In genomic region chr5:158998911-158999705, GRCh38 we compare ENCODE assay signal across 25 cellular contexts.
A peak's percentile ranks its signal among the peaks of the same experiment; 100 is the strongest.
DNase-seq lines count a peak whose midpoint lies in the region; ATAC-seq, FAIRE-seq and TF ChIP-seq lines count a peak whose summit lies in the region.
"Had no signal": no experiment of that assay in that cellular context is flagged by ENCODE, and none has a peak within 500 bp of the region (broad histone marks: within the 10 kb centered on the region; RNA-seq: fewer than 3 reads in every experiment).

No MANE protein-coding gene starts in this region.

- H3K9me2 ChIP-seq in PC-3 (replicated peaks; ENCODE audit: low read length) = no peaks in the 10 kb centered on the region

- no peaks in the 10 kb centered on the region for H3F3A ChIP-seq in PC-3 (ENCODE audit: low read length, unreplicated experiment)

- H4K20me1 ChIP-seq in GM12878 (ENCODE audit: control insufficient read depth, insufficient read depth) (no peaks in the 10 kb centered on the region), PC-3 (ENCODE audit: low read length) (no peaks in the 10 kb centered on the region)

- BruUV-seq in GM12878 (replicated peaks; lab: Mats Ljungman, UMichigan) (no TSS peak), PC-3 (replicated peaks; lab: Mats Ljungman, UMichigan) (no TSS peak)

- FAIRE-seq in GM19239 (lab: Jason Lieb, UNC) = peak; percentile 93
- no peak for FAIRE-seq in GM12878 (lab: Jason Lieb, UNC)
- FAIRE-seq: H54 had no signal

- CTCF ChIA-PET in GM12878 (lab: Yijun Ruan, JAX) = interaction anchor here (0.9 to 2.2 kb wide), 3 partner anchors 8 to 17 kb away, joined by 3 to 9 read pairs (median 8); no protein-coding TSS in a partner anchor
- CTCF ChIA-PET in PC-3 (lab: Charles Lee) = no interaction called here

- ATAC-seq in GM12878 = no peak
- no peak for ATAC-seq in esophagus mucosa
- no peak for ATAC-seq in PC-3
- ATAC-seq: left cardiac atrium had no signal

- DNase-seq in GM19239 (ENCODE audit: insufficient read length, low spot score) = no peak
- DNase-seq in GM12878 (ENCODE audit: low read depth, low spot score) = no peak
- DNase-seq in T-helper 9 cell = no peak
- no peak for DNase-seq in PC-3
- DNase-seq in chondrocyte (ENCODE audit: low spot score) = no peak
- DNase-seq: ACHN; activated CD4-positive, alpha-beta memory T cell treated with anti-CD3 and anti-CD28 coated beads, Interleukin-2, amount 10 ng/mL, durations not matched to agents 7 days and 5 days; activated gamma-delta T cell; activated T-cell treated with anti-CD3 and anti-CD28 coated beads for 4 hours; central memory CD4-positive, alpha-beta T cell; erythroblast; Kasumi-1; left cardiac atrium; NCI-H1092; NCI-H2081; NCI-H510A; stimulated activated CD4-positive, alpha-beta T cell treated with anti-CD3 and anti-CD28 coated beads, Interleukin-4, amount 100 ng/mL, for 1 hour had no signal

- 70% methylated on average over 5 of the region's 5 CpGs for WGBS in GM12878 (ENCODE audit: insufficient coverage, insufficient replicate concordance, low lambda C conversion rate, missing lambda C conversion rate)

- intact Hi-C loops in GM12878 (cut with micrococcal nuclease; ENCODE audit: unreplicated experiment) (no loop called here), PC-3 (cut with micrococcal nuclease) (no loop called here)

- TF ChIP-seq CTCF in GM12878 (IDR thresholded peaks at IDR 0.05 in 2 of 3, conservative IDR thresholded peaks at IDR 0.05 in 1 of 3; ENCODE audit: control insufficient read depth in 2 of 3, extremely low read depth in 1 of 3, insufficient read depth in 1 of 3, low read depth in 3 of 3, low read length in 3 of 3) (no peak), nephron (IDR thresholded peaks at IDR 0.05; ENCODE audit: unreplicated experiment in 3 of 3) (no peak), PC-3 (conservative IDR thresholded peaks at IDR 0.05; ENCODE audit: low read depth, low read length) (no peak), chondrocyte (IDR thresholded peaks at IDR 0.05) (no peak)

- H3K27me3 ChIP-seq in ACC112 (ENCODE audit: insufficient read depth, low read length) (no peaks in the 10 kb centered on the region), GM12878 (replicated peaks in 1 of 2; ENCODE audit: control insufficient read depth in 2 of 2, insufficient read depth in 2 of 2, low read length in 1 of 2) (no peaks in the 10 kb centered on the region), PC-3 (ENCODE audit: low read length) (no peaks in the 10 kb centered on the region)

- H3K27me3 Mint-ChIP-seq in nephron (ENCODE audit: low read depth) = peaks cover 5% of the 10 kb centered on the region
- H3K27me3 Mint-ChIP-seq in chondrocyte (ENCODE audit: low read depth) = no peaks in the 10 kb centered on the region

- H3K27ac ChIP-seq in ACC112 (ENCODE audit: low read depth, low read length) (peak overlapping the region; percentile 53), GM12878 (ENCODE audit: control insufficient read depth, insufficient read depth) (no peak overlapping the region), PC-3 (ENCODE audit: low read length) (no peak overlapping the region)
- H3K27ac ChIP-seq: SK-N-MC had no signal

- RAD21 ChIA-PET in GM12878 (lab: Charles Lee; ENCODE audit: unreplicated experiment) = no interaction called here

- H3K9ac ChIP-seq in GM12878 (ENCODE audit: control insufficient read depth, insufficient read depth, low read length) (no peak overlapping the region), PC-3 (ENCODE audit: low read length) (no peak overlapping the region)

- no peaks in the 10 kb centered on the region for H3K36me3 ChIP-seq in ACC112 (ENCODE audit: insufficient read depth, low read length)
- no peaks in the 10 kb centered on the region; a peak in 1 of 4 replicates for H3K36me3 ChIP-seq in GM12878 (ENCODE audit: control insufficient read depth in 2 of 2, insufficient read depth in 2 of 2, low read length in 1 of 2)
- no peaks in the 10 kb centered on the region for H3K36me3 ChIP-seq in PC-3 (ENCODE audit: low read depth, low read length)

- no peaks in the 10 kb centered on the region for H3K9me3 ChIP-seq in GM12878 (replicated peaks; ENCODE audit: control insufficient read depth, insufficient read depth, low read length)
- no peaks in the 10 kb centered on the region for H3K9me3 ChIP-seq in PC-3 (ENCODE audit: low read length)

- no peak for TF ChIP-seq RAD21 in GM12878 (IDR thresholded peaks at IDR 0.05; ENCODE audit: insufficient read depth, low read depth, low read length)

- SMC1A ChIA-PET in GM12878 (lab: Charles Lee; ENCODE audit: uncharacterized antibody, unreplicated experiment) = interaction anchor here (0.6 to 7.1 kb wide), 11 partner anchors 11 to 1250 kb away, joined by 3 to 35 read pairs (median 3); no protein-coding TSS in a partner anchor

- H3K4me1 Mint-ChIP-seq in nephron = peaks cover 37% of the 10 kb centered on the region
- peaks cover 54% of the 10 kb centered on the region for H3K4me1 Mint-ChIP-seq in chondrocyte (ENCODE audit: low read depth)
- H3K4me1 Mint-ChIP-seq: activated CD4-positive, alpha-beta memory T cell treated with anti-CD3 and anti-CD28 coated beads, Interleukin-2, amount 10 ng/mL, durations not matched to agents 7 days and 5 days had no signal

- H3K9me3 Mint-ChIP-seq in nephron = no peaks in the 10 kb centered on the region
- H3K9me3 Mint-ChIP-seq in chondrocyte (ENCODE audit: low read depth) = no peaks in the 10 kb centered on the region
- H3K9me3 Mint-ChIP-seq: activated CD4-positive, alpha-beta memory T cell treated with anti-CD3 and anti-CD28 coated beads, Interleukin-2, amount 10 ng/mL, durations not matched to agents 7 days and 5 days; CD14-positive monocyte; T-helper 2 cell treated with Interferon-gamma antibody and Interleukin-4, amounts not matched to agents 5 μg/mL and 100 μg/mL, for 36 hours had no signal

- H3K79me2 ChIP-seq in ACC112 (ENCODE audit: control insufficient read depth, insufficient read depth, low read length, unreplicated experiment) (peaks cover 50% of the 10 kb centered on the region), GM12878 (ENCODE audit: control insufficient read depth, insufficient read depth, low read length) (no peaks in the 10 kb centered on the region; the same call in 1 of the 2 replicates), PC-3 (ENCODE audit: low read length) (no peaks in the 10 kb centered on the region)

- H3K4me2 ChIP-seq in GM12878 (ENCODE audit: control insufficient read depth, insufficient read depth) (no peak overlapping the region), PC-3 (ENCODE audit: low read length) (no peak overlapping the region)

- H3K4me3 ChIP-seq in ACC112 (ENCODE audit: low read depth, low read length) (peak overlapping the region; percentile 67), GM12878 (no peak overlapping the region), PC-3 (ENCODE audit: low read length) (no peak overlapping the region)
- H3K4me3 ChIP-seq: SK-N-MC, skin epidermis had no signal

- H2AFZ ChIP-seq in ACC112 (ENCODE audit: low read length, unreplicated experiment) (no peak overlapping the region), GM12878 (ENCODE audit: control insufficient read depth, low read depth, low read length) (no peak overlapping the region), PC-3 (ENCODE audit: low read length) (no peak overlapping the region)

- H3K27ac Mint-ChIP-seq in nephron (peak overlapping the region in 2 of 3 experiments; percentile 28 to 58), chondrocyte (ENCODE audit: unreplicated experiment) (no peak overlapping the region)
- H3K27ac Mint-ChIP-seq: activated CD4-positive, alpha-beta memory T cell treated with anti-CD3 and anti-CD28 coated beads, Interleukin-2, amount 10 ng/mL, durations not matched to agents 7 days and 5 days; CD14-positive monocyte; T-helper 2 cell treated with Interferon-gamma antibody and Interleukin-4, amounts not matched to agents 5 μg/mL and 100 μg/mL, for 36 hours had no signal

- H3K36me3 Mint-ChIP-seq in nephron (ENCODE audit: low read depth) (no peaks in the 10 kb centered on the region), chondrocyte (ENCODE audit: low read depth) (peaks cover 4% of the 10 kb centered on the region)
- H3K36me3 Mint-ChIP-seq: CD14-positive monocyte had no signal

- H3K4me1 ChIP-seq in ACC112 (ENCODE audit: control insufficient read depth, insufficient read depth, low read length, unreplicated experiment) (peaks cover 82% of the 10 kb centered on the region), GM12878 (ENCODE audit: control insufficient read depth, insufficient read depth, low read length) (peaks cover 6% of the 10 kb centered on the region; the same call in 1 of the 2 replicates), PC-3 (ENCODE audit: insufficient read depth, low read length) (peaks cover 18% of the 10 kb centered on the region)

- TF ChIP-seq POLR2A in GM12878 (IDR thresholded peaks at IDR 0.05; ENCODE audit: low read depth, low read length) = no peak

- POLR2A ChIA-PET in GM12878 (lab: Charles Lee) (interaction anchor here (0.7 to 1.5 kb wide), 3 partner anchors 21 to 35 kb away, joined by 3 to 4 read pairs (median 3); no protein-coding TSS in a partner anchor), PC-3 (lab: Charles Lee; ENCODE audit: unreplicated experiment) (no interaction called here)

- no peak overlapping the region for H3K4me3 Mint-ChIP-seq in nephron
- H3K4me3 Mint-ChIP-seq in chondrocyte (ENCODE audit: unreplicated experiment) = no peak overlapping the region
- H3K4me3 Mint-ChIP-seq: activated CD4-positive, alpha-beta memory T cell treated with anti-CD3 and anti-CD28 coated beads, Interleukin-2, amount 10 ng/mL, durations not matched to agents 7 days and 5 days; CD14-positive monocyte; T-helper 2 cell treated with Interferon-gamma antibody and Interleukin-4, amounts not matched to agents 5 μg/mL and 100 μg/mL, for 36 hours had no signal

- in situ Hi-C loops in GM12878 (cut with MboI) = no loop called here

- no peak for TF ChIP-seq EP300 in GM12878 (IDR thresholded peaks at IDR 0.05; ENCODE audit: borderline replicate concordance in 1 of 2, control insufficient read depth in 1 of 2, low read depth in 2 of 2, low read length in 2 of 2)

TF ChIP-seq in GM12878, 131 proteins besides CTCF, POLR2A, EP300 and RAD21 (continues in another document):
- 0 out of 2 replicates have a peak, but pooled peaks have one; percentile 22 for TF ChIP-seq ZNF384 (IDR thresholded peaks at IDR 0.05; ENCODE audit: borderline replicate concordance, low read depth, low read length)
